In genomic region chr12:102478416-102479098, GRCh38 we compare ENCODE assay signal across 8 cellular contexts. TPM values are rescaled to one million over a fixed set of nuclear protein-coding genes. Genes with fewer than 3 reads are reported as not detected.
DNase-seq lines count a peak whose midpoint lies in the region; ATAC-seq and TF ChIP-seq lines count a peak whose summit lies in the region.

No MANE protein-coding gene starts in this region.

- DNase-seq in stimulated activated CD4-positive, alpha-beta T cell treated with anti-CD3 and anti-CD28 coated beads, Interleukin-15, amount 100 ng/mL, for 24 hours: peak; percentile 39
- no peak for DNase-seq in stimulated activated CD4-positive, alpha-beta T cell treated with anti-CD3 and anti-CD28 coated beads, Interleukin-2, amount 100 ng/mL, for 48 hours
- DNase-seq in SHP77 treated with DMSO at 0.1 percent for 48 hours (lab: John Stamatoyannopoulos, UW): peak; percentile 67
- DNase-seq in kidney tubule cell (ENCODE audit: low spot score): peak; percentile 66
- no peak for DNase-seq in uterus
- no peak for DNase-seq in DMS 273 (lab: John Stamatoyannopoulos, UW; ENCODE audit: unreplicated experiment)
- DNase-seq in hepatic stellate cell (ENCODE audit: low spot score): no peak

- H3K27me3 ChIP-seq in uterus: no peaks in the 10 kb centered on the region

- H3K9me3 ChIP-seq in uterus: no peaks in the 10 kb centered on the region

- H3K36me3 ChIP-seq in uterus: no peaks in the 10 kb centered on the region

- TF ChIP-seq CTCF in uterus (IDR thresholded peaks at IDR 0.05): no peak

- no peaks in the 10 kb centered on the region for H3K4me1 ChIP-seq in uterus

- peak overlapping the region; percentile 23 to 24 for H3K4me3 ChIP-seq in uterus

- peak; percentile 65 for ATAC-seq in HG02763 (IDR thresholded peaks at IDR 0.05; ENCODE audit: unreplicated experiment)

- intact Hi-C loops in uterus (cut with DNase I; ENCODE audit: low total_unique reads): no loop called here

- TF ChIP-seq POLR2A in uterus (IDR thresholded peaks at IDR 0.05): no peak

- peak overlapping the region; percentile 67 to 80 for H3K27ac ChIP-seq in uterus

RNA-seq across cellular contexts. Expression of gene IGF1, which starts 1.8 kb away (rescaled TPM):
- 100 to 1,000 TPM in 1 of 4 donors, 10 to 100 TPM in 2, 1 to 10 TPM in 1; 3.6 to 161 (median 33.9) TPM for total RNA-seq in uterus

Comparison
In these comparisons a context has a peak if more than half of its experiments do, and no peak if none do; other contexts are left out.
1. DNase-seq: peak in stimulated activated CD4-positive, alpha-beta T cell treated with anti-CD3 and anti-CD28 coated beads, Interleukin-15, amount 100 ng/mL, for 24 hours (single experiment), SHP77 treated with DMSO at 0.1 percent for 48 hours (single experiment) and kidney tubule cell (single experiment); none in stimulated activated CD4-positive, alpha-beta T cell treated with anti-CD3 and anti-CD28 coated beads, Interleukin-2, amount 100 ng/mL, for 48 hours (0 of 2), uterus (0 of 2), DMS 273 (single experiment) and hepatic stellate cell (single experiment).